8 cellular contexts compared by ENCODE assay signal in the genomic region with DNA sequence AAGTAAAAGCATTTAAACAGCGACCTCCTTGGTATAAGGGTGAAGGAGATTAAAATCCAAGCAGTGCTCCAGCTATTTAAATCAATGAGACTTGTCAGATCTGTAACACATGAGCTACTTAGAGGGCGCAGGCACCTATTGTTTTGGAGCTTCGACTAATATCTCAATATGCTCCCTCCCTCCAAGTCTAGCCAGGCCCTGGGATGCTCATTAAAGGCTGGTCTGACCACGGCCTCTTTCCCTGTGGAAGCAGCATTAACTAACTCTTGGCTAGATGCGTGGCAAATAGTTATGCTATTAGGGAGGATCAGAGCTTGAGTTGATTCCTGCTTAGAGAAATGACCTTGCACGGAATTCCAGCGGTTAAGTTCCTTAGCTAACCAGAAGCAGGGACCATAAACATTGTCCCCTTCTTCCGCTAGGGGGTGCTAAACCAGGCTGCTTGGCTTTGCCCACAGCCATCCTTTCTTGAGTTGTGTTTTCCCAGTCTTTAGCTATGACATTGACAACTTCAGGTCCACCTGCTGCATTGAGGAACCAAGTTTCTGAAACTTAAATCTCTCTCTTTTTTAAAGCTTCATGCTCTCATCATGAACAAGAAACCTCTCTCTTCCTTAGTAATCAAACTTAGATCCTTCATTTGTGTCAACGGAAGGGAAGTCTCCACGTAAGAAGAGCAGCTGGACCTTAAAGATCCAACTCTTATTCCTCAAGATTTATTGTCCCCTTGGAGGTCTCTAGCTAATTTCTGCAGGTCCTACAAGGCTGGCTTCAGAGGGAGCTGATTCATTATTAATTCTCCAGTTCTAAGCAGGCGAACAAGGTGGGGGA.
DNase-seq lines count a peak whose midpoint lies in the region; ATAC-seq and TF ChIP-seq lines count a peak whose summit lies in the region.

No MANE protein-coding gene starts in this region.

- H3K9me3 Mint-ChIP-seq in activated CD8-positive, alpha-beta T cell treated with anti-CD3 and anti-CD28 coated beads for 36 hours: no peaks in the 10 kb centered on the region

- H3K27ac Mint-ChIP-seq in activated CD8-positive, alpha-beta T cell treated with anti-CD3 and anti-CD28 coated beads for 36 hours: no peak overlapping the region

- no peak for TF ChIP-seq POLR2A in uterus (IDR thresholded peaks at IDR 0.05)

- peaks cover 20% of the 10 kb centered on the region for H3K27me3 Mint-ChIP-seq in activated CD8-positive, alpha-beta T cell treated with anti-CD3 and anti-CD28 coated beads for 36 hours

- H3K9me3 ChIP-seq in uterus: no peaks in the 10 kb centered on the region

- H3K27me3 ChIP-seq in uterus: no peaks in the 10 kb centered on the region

- TF ChIP-seq EP300 in Ishikawa (IDR thresholded peaks at IDR 0.05; ENCODE audit: borderline replicate concordance): no peak

- H3K27ac ChIP-seq in uterus: no peak overlapping the region

- POLR2A ChIA-PET in activated CD8-positive, alpha-beta T cell treated with anti-CD3 and anti-CD28 coated beads for 36 hours (lab: Charles Lee): no interaction called here

- peak; percentile 42; the same call in 1 of the 2 replicates for TF ChIP-seq RAD21 in Ishikawa (IDR thresholded peaks at IDR 0.05; ENCODE audit: low read depth)

- H3K4me3 Mint-ChIP-seq in activated CD8-positive, alpha-beta T cell treated with anti-CD3 and anti-CD28 coated beads for 36 hours: no peak overlapping the region

- CTCF ChIA-PET in activated CD8-positive, alpha-beta T cell treated with anti-CD3 and anti-CD28 coated beads for 36 hours (lab: Charles Lee): interaction anchor here (0.7 to 3.3 kb wide), 20 partner anchors 8 to 425 kb away, joined by 3 to 39 read pairs (median 4); no protein-coding TSS in a partner anchor

- no peaks in the 10 kb centered on the region for H3K36me3 ChIP-seq in uterus

- no peaks in the 10 kb centered on the region for H3K4me1 Mint-ChIP-seq in activated CD8-positive, alpha-beta T cell treated with anti-CD3 and anti-CD28 coated beads for 36 hours (ENCODE audit: low read depth)

- DNase-seq in CMK (ENCODE audit: low read depth) (peak; percentile 39), GM19238 (ENCODE audit: insufficient read length, low spot score) (peak; percentile 13), left lobe of liver (ENCODE audit: low spot score) (no peak), SIG-M5 treated with dmso at 0.1 percent for 504 hours (lab: John Stamatoyannopoulos, UW; ENCODE audit: unreplicated experiment) (no peak), uterus (no peak)
- peak; percentile 41 for DNase-seq in activated CD8-positive, alpha-beta T cell treated with anti-CD3 and anti-CD28 coated beads for 36 hours
- no peak for DNase-seq in stimulated activated naive CD4-positive, alpha-beta T cell treated with Interleukin-2 at 50 U/mL for 16 hours (lab: John Stamatoyannopoulos, UW)

- peaks cover 0 to 5% of the 10 kb centered on the region in 2 donors for H3K4me1 ChIP-seq in uterus

- H3K36me3 Mint-ChIP-seq in activated CD8-positive, alpha-beta T cell treated with anti-CD3 and anti-CD28 coated beads for 36 hours (ENCODE audit: low read depth): no peaks in the 10 kb centered on the region

- no peak overlapping the region for H3K4me3 ChIP-seq in uterus

- peak; percentile 56 for TF ChIP-seq CTCF in activated CD8-positive, alpha-beta T cell treated with anti-CD3 and anti-CD28 coated beads for 36 hours (IDR thresholded peaks at IDR 0.05)
- TF ChIP-seq CTCF in uterus (IDR thresholded peaks at IDR 0.05): no peak

- ATAC-seq in activated CD8-positive, alpha-beta T cell treated with anti-CD3 and anti-CD28 coated beads for 36 hours: no peak
- peak; percentile 27 for ATAC-seq in left lobe of liver

- intact Hi-C loops in activated CD8-positive, alpha-beta T cell treated with anti-CD3 and anti-CD28 coated beads for 36 hours (cut with micrococcal nuclease): no loop called here
- intact Hi-C loops in uterus (cut with DNase I; ENCODE audit: low total_unique reads): no loop called here

TF ChIP-seq in Ishikawa, 13 proteins besides CTCF, POLR2A, EP300 and RAD21:
- TF ChIP-seq ZBTB7A (IDR thresholded peaks at IDR 0.05; ENCODE audit: low read depth): no peak
- no peak for TF ChIP-seq TEAD4 (IDR thresholded peaks at IDR 0.05)
- TF ChIP-seq NFIC (IDR thresholded peaks at IDR 0.05): no peak
- no peak for TF ChIP-seq CEBPB (IDR thresholded peaks at IDR 0.05)
- no peak for TF ChIP-seq EGR1 (IDR thresholded peaks at IDR 0.05)
- TF ChIP-seq, protein P1, sequence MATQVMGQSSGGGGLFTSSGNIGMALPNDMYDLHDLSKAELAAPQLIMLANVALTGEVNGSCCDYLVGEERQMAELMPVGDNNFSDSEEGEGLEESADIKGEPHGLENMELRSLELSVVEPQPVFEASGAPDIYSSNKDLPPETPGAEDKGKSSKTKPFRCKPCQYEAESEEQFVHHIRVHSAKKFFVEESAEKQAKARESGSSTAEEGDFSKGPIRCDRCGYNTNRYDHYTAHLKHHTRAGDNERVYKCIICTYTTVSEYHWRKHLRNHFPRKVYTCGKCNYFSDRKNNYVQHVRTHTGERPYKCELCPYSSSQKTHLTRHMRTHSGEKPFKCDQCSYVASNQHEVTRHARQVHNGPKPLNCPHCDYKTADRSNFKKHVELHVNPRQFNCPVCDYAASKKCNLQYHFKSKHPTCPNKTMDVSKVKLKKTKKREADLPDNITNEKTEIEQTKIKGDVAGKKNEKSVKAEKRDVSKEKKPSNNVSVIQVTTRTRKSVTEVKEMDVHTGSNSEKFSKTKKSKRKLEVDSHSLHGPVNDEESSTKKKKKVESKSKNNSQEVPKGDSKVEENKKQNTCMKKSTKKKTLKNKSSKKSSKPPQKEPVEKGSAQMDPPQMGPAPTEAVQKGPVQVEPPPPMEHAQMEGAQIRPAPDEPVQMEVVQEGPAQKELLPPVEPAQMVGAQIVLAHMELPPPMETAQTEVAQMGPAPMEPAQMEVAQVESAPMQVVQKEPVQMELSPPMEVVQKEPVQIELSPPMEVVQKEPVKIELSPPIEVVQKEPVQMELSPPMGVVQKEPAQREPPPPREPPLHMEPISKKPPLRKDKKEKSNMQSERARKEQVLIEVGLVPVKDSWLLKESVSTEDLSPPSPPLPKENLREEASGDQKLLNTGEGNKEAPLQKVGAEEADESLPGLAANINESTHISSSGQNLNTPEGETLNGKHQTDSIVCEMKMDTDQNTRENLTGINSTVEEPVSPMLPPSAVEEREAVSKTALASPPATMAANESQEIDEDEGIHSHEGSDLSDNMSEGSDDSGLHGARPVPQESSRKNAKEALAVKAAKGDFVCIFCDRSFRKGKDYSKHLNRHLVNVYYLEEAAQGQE (IDR thresholded peaks at IDR 0.05; ENCODE audit: low read depth): no peak
- TF ChIP-seq TCF12 (IDR thresholded peaks at IDR 0.05; ENCODE audit: low read depth): no peak
- no peak for TF ChIP-seq CREB1 (IDR thresholded peaks at IDR 0.05; ENCODE audit: low read depth)
- TF ChIP-seq, protein P2, sequence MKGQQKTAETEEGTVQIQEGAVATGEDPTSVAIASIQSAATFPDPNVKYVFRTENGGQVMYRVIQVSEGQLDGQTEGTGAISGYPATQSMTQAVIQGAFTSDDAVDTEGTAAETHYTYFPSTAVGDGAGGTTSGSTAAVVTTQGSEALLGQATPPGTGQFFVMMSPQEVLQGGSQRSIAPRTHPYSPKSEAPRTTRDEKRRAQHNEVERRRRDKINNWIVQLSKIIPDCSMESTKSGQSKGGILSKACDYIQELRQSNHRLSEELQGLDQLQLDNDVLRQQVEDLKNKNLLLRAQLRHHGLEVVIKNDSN (IDR thresholded peaks at IDR 0.05): no peak
- TF ChIP-seq YY1 (IDR thresholded peaks at IDR 0.05; ENCODE audit: low read depth): no peak
- no peak for TF ChIP-seq FOXM1 (IDR thresholded peaks at IDR 0.05; ENCODE audit: borderline replicate concordance, low read depth)
- no peak for TF ChIP-seq TAF1 (IDR thresholded peaks at IDR 0.05; ENCODE audit: low read depth)
- TF ChIP-seq, protein P3, sequence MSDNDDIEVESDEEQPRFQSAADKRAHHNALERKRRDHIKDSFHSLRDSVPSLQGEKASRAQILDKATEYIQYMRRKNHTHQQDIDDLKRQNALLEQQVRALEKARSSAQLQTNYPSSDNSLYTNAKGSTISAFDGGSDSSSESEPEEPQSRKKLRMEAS (IDR thresholded peaks at IDR 0.05): no peak

Comparison
In these comparisons a context has a peak if more than half of its experiments do, and no peak if none do; other contexts are left out.
1. DNase-seq: peak in CMK (single experiment), GM19238 (single experiment) and activated CD8-positive, alpha-beta T cell treated with anti-CD3 and anti-CD28 coated beads for 36 hours (single experiment); none in left lobe of liver (single experiment), SIG-M5 treated with dmso at 0.1 percent for 504 hours (single experiment), stimulated activated naive CD4-positive, alpha-beta T cell treated with Interleukin-2 at 50 U/mL for 16 hours (single experiment) and uterus (0 of 2).